In the genomic region with DNA sequence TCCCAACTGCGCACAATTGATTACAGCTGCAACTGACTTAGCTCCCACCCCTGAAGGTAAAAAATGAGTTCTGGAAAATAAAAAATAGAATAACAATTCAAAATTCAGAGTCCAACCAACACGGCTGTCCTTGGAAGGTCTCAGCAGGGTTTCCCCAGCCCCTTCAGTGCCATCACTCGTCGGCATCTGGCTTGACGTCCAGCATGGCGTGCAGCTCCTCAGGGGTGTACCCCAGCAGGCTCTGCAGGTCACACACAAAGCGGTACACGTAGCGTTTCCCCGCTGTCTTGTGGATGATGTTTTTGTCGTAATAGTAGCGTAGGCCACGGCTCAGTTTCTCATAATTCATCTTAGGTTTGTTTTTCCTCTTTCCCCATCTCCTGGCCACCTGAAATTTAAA, we compare ENCODE assay signal across 20 cellular contexts.
A peak's percentile ranks its signal among the peaks of the same experiment; 100 is the strongest.
DNase-seq lines count a peak whose midpoint lies in the region; ATAC-seq lines count a peak whose summit lies in the region.
"Had no signal": no experiment of that assay in that cellular context is flagged by ENCODE, and none has a peak within 500 bp of the region (broad histone marks: within the 10 kb centered on the region; RNA-seq: fewer than 3 reads in every experiment).

No MANE protein-coding gene starts in this region.

- peak overlapping the region; percentile 99 for H3K27ac Mint-ChIP-seq in activated CD4-positive, alpha-beta T cell treated with anti-CD3 and anti-CD28 coated beads for 36 hours
- peak overlapping the region; percentile 87 to 99 (median 96) for H3K27ac Mint-ChIP-seq in CD8-positive, alpha-beta memory T cell
- peak overlapping the region; percentile 93 for H3K27ac Mint-ChIP-seq in activated naive CD8-positive, alpha-beta T cell treated with anti-CD3 and anti-CD28 coated beads, Interleukin-2, amount 50 U/mL, for 24 hours
- H3K27ac Mint-ChIP-seq in natural killer cell treated with Interleukin-12 subunit alpha and Interleukin-12 subunit beta and Interleukin-15 and Interleukin-18, amount 100 ng/mL, for 72 hours = peak overlapping the region; percentile 95 to 96

- H3K9me3 ChIP-seq in CD8-positive, alpha-beta memory T cell (ENCODE audit: low read length) = no peaks in the 10 kb centered on the region
- H3K9me3 ChIP-seq: testis had no signal

- peaks cover 97% of the 10 kb centered on the region for H3K36me3 Mint-ChIP-seq in activated CD4-positive, alpha-beta T cell treated with anti-CD3 and anti-CD28 coated beads for 36 hours (ENCODE audit: low read depth)
- peaks cover 51 to 99% (median 78%) of the 10 kb centered on the region in 3 donors for H3K36me3 Mint-ChIP-seq in CD8-positive, alpha-beta memory T cell
- peaks cover 98% of the 10 kb centered on the region for H3K36me3 Mint-ChIP-seq in activated naive CD8-positive, alpha-beta T cell treated with anti-CD3 and anti-CD28 coated beads, Interleukin-2, amount 50 U/mL, for 24 hours (ENCODE audit: low read depth)
- H3K36me3 Mint-ChIP-seq in natural killer cell treated with Interleukin-12 subunit alpha and Interleukin-12 subunit beta and Interleukin-15 and Interleukin-18, amount 100 ng/mL, for 72 hours = peaks cover 81% of the 10 kb centered on the region

- H3K27me3 ChIP-seq in CD8-positive, alpha-beta memory T cell (ENCODE audit: insufficient read depth, low read length, poor library complexity, severe bottlenecking) = no peaks in the 10 kb centered on the region
- H3K27me3 ChIP-seq: testis had no signal

- CTCF ChIA-PET in activated CD4-positive, alpha-beta T cell treated with anti-CD3 and anti-CD28 coated beads for 36 hours (lab: Charles Lee) = interaction anchor here (0.6 to 0.7 kb wide), 2 partner anchors 297 to 305 kb away, joined by 3 read pairs; no protein-coding TSS in a partner anchor
- CTCF ChIA-PET in CD8-positive, alpha-beta memory T cell (lab: Charles Lee) = interaction anchor here (1.4 to 1.9 kb wide), 3 partner anchors 9 to 172 kb away, joined by 3 to 8 read pairs (median 4); no protein-coding TSS in a partner anchor

- H3K4me3 Mint-ChIP-seq in activated CD4-positive, alpha-beta T cell treated with anti-CD3 and anti-CD28 coated beads for 36 hours = no peak overlapping the region
- H3K4me3 Mint-ChIP-seq in CD8-positive, alpha-beta memory T cell = peak overlapping the region in 4 of 7 donors; percentile 27 to 78 (median 57)
- H3K4me3 Mint-ChIP-seq in activated naive CD8-positive, alpha-beta T cell treated with anti-CD3 and anti-CD28 coated beads, Interleukin-2, amount 50 U/mL, for 24 hours = no peak overlapping the region
- H3K4me3 Mint-ChIP-seq in natural killer cell treated with Interleukin-12 subunit alpha and Interleukin-12 subunit beta and Interleukin-15 and Interleukin-18, amount 100 ng/mL, for 72 hours = peak overlapping the region; percentile 25

- no peak for ATAC-seq in activated CD4-positive, alpha-beta T cell treated with anti-CD3 and anti-CD28 coated beads for 36 hours
- ATAC-seq in activated naive CD8-positive, alpha-beta T cell treated with anti-CD3 and anti-CD28 coated beads, Interleukin-2, amount 50 U/mL, for 24 hours = no peak
- no peak for ATAC-seq in natural killer cell treated with Interleukin-12 subunit alpha and Interleukin-12 subunit beta and Interleukin-15 and Interleukin-18, amount 100 ng/mL, for 72 hours
- ATAC-seq in GM21786 (IDR thresholded peaks at IDR 0.05; ENCODE audit: unreplicated experiment) = no peak
- ATAC-seq in GM18858 (IDR thresholded peaks at IDR 0.05; ENCODE audit: unreplicated experiment) = no peak
- ATAC-seq in GM18867 (IDR thresholded peaks at IDR 0.05; ENCODE audit: unreplicated experiment) = no peak

- intact Hi-C loops in activated CD4-positive, alpha-beta T cell treated with anti-CD3 and anti-CD28 coated beads for 36 hours (cut with DNase I, micrococcal nuclease) = loop anchor here in 1 of 2 experiments (10.0 kb wide), 1 partner anchor 373 kb away; no protein-coding TSS in a partner anchor

- no peaks in the 10 kb centered on the region for H3K9me3 Mint-ChIP-seq in activated CD4-positive, alpha-beta T cell treated with anti-CD3 and anti-CD28 coated beads for 36 hours (ENCODE audit: low read depth)
- no peaks in the 10 kb centered on the region for H3K9me3 Mint-ChIP-seq in CD8-positive, alpha-beta memory T cell
- H3K9me3 Mint-ChIP-seq in activated naive CD8-positive, alpha-beta T cell treated with anti-CD3 and anti-CD28 coated beads, Interleukin-2, amount 50 U/mL, for 24 hours = no peaks in the 10 kb centered on the region
- peaks cover 2% of the 10 kb centered on the region for H3K9me3 Mint-ChIP-seq in natural killer cell treated with Interleukin-12 subunit alpha and Interleukin-12 subunit beta and Interleukin-15 and Interleukin-18, amount 100 ng/mL, for 72 hours

- DNase-seq in activated CD4-positive, alpha-beta T cell treated with anti-CD3 and anti-CD28 coated beads for 36 hours = no peak
- no peak for DNase-seq in activated CD4-positive, alpha-beta T cell treated with anti-CD3 and anti-CD28 coated beads for 1 hour
- DNase-seq in CD8-positive, alpha-beta memory T cell = no peak
- DNase-seq in activated naive CD8-positive, alpha-beta T cell treated with anti-CD3 and anti-CD28 coated beads, Interleukin-2, amount 50 U/mL, for 24 hours = no peak
- no peak for DNase-seq in natural killer cell treated with Interleukin-12 subunit alpha and Interleukin-12 subunit beta and Interleukin-15 and Interleukin-18, amount 100 ng/mL, for 72 hours (ENCODE audit: low spot score)
- DNase-seq: DMS53; head of caudate nucleus; Kasumi-1; NCI-H1105; NCI-H2107; NCI-H524; posterior cingulate gyrus; stimulated activated CD4-positive, alpha-beta T cell treated with anti-CD3 and anti-CD28 coated beads, Interleukin-4, amount 100 ng/mL, for 4 hours; testis had no signal

- H3K27me3 Mint-ChIP-seq in activated CD4-positive, alpha-beta T cell treated with anti-CD3 and anti-CD28 coated beads for 36 hours = no peaks in the 10 kb centered on the region
- peaks cover 0 to 3% of the 10 kb centered on the region in 2 donors for H3K27me3 Mint-ChIP-seq in CD8-positive, alpha-beta memory T cell
- H3K27me3 Mint-ChIP-seq in activated naive CD8-positive, alpha-beta T cell treated with anti-CD3 and anti-CD28 coated beads, Interleukin-2, amount 50 U/mL, for 24 hours = no peaks in the 10 kb centered on the region
- no peaks in the 10 kb centered on the region for H3K27me3 Mint-ChIP-seq in natural killer cell treated with Interleukin-12 subunit alpha and Interleukin-12 subunit beta and Interleukin-15 and Interleukin-18, amount 100 ng/mL, for 72 hours

- H3K4me3 ChIP-seq in CD8-positive, alpha-beta memory T cell (ENCODE audit: low read length) = no peak overlapping the region
- H3K4me3 ChIP-seq: skin epidermis, testis had no signal

- peaks cover 89% of the 10 kb centered on the region for H3K4me1 Mint-ChIP-seq in activated CD4-positive, alpha-beta T cell treated with anti-CD3 and anti-CD28 coated beads for 36 hours
- peaks cover 79 to 98% (median 91%) of the 10 kb centered on the region in 3 donors for H3K4me1 Mint-ChIP-seq in CD8-positive, alpha-beta memory T cell
- H3K4me1 Mint-ChIP-seq in activated naive CD8-positive, alpha-beta T cell treated with anti-CD3 and anti-CD28 coated beads, Interleukin-2, amount 50 U/mL, for 24 hours = peaks cover 86% of the 10 kb centered on the region
- peaks cover 72 to 81% of the 10 kb centered on the region in 2 donors for H3K4me1 Mint-ChIP-seq in natural killer cell treated with Interleukin-12 subunit alpha and Interleukin-12 subunit beta and Interleukin-15 and Interleukin-18, amount 100 ng/mL, for 72 hours (ENCODE audit: low read depth in 2 of 2)

- H3K36me3 ChIP-seq in CD8-positive, alpha-beta memory T cell (ENCODE audit: insufficient read depth, low read length) = peaks cover 81% of the 10 kb centered on the region

- POLR2A ChIA-PET in activated CD4-positive, alpha-beta T cell treated with anti-CD3 and anti-CD28 coated beads for 36 hours (lab: Charles Lee) = interaction anchor here (0.8 to 0.9 kb wide), 2 partner anchors 10 to 56 kb away, joined by 3 read pairs; no protein-coding TSS in a partner anchor
- POLR2A ChIA-PET in CD8-positive, alpha-beta memory T cell (lab: Charles Lee) = interaction anchor here (1.2 kb wide), 1 partner anchor 13 kb away, joined by 3 read pairs; no protein-coding TSS in a partner anchor

- H3K27ac ChIP-seq in CD8-positive, alpha-beta memory T cell (ENCODE audit: low read depth, low read length) = no peak overlapping the region
- H3K27ac ChIP-seq: C4-2B, testis, VCaP had no signal

- H3K4me1 ChIP-seq in CD8-positive, alpha-beta memory T cell (ENCODE audit: insufficient read depth, low read length) = peaks cover 77% of the 10 kb centered on the region

Comparison
In these comparisons a context has a peak if more than half of its experiments do, and no peak if none do; other contexts are left out.
1. H3K4me3 Mint-ChIP-seq: peak in CD8-positive, alpha-beta memory T cell (4 of 7) and natural killer cell treated with Interleukin-12 subunit alpha and Interleukin-12 subunit beta and Interleukin-15 and Interleukin-18, amount 100 ng/mL, for 72 hours (single experiment); none in activated CD4-positive, alpha-beta T cell treated with anti-CD3 and anti-CD28 coated beads for 36 hours (single experiment) and activated naive CD8-positive, alpha-beta T cell treated with anti-CD3 and anti-CD28 coated beads, Interleukin-2, amount 50 U/mL, for 24 hours (single experiment).
2. Peak in every context shown above with its lines, with median percentiles within 50 percentile points of each other: H3K27ac Mint-ChIP-seq.